ENCODE assay signal across 9 cellular contexts in the genomic region with DNA sequence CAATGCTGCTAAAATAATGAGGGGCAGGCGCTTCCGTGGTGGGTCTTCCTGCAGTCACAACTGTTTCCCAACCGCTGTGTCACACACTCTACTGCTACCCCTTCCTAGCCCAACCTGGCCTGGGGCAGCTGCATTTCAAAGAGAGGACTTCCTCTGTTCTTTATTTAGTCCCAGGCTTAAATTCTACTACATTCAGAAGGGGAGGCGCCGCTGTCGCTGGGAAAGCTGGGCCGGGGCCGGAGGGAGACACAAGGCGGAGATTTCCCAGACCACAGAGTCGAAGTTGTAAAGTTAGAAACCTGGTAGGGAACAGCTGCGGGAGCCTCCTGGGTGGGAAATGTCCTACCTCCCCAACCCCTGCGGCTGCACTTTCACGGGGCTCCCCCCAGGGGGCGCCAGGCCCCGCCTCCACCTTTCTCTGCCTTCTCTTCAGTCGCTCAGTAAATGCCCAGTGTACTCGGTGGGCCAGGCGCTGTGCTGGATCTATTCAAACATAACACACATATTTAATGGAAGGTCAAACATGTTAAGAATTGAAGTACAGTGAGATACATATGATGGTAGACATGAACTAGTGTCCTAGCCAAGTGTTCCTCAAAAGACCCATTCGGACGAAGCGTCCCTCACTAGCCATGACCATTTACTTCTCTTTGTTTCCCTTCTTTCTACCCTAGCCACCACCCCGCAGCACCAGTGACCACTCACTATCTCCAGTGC. TPM values are rescaled to one million over a fixed set of nuclear protein-coding genes. Genes with fewer than 3 reads are reported as not detected.
DNase-seq lines count a peak whose midpoint lies in the region; ATAC-seq and TF ChIP-seq lines count a peak whose summit lies in the region.
"Had no signal": no experiment of that assay in that cellular context is flagged by ENCODE, and none has a peak within 500 bp of the region (broad histone marks: within the 10 kb centered on the region; RNA-seq: fewer than 3 reads in every experiment).

No MANE protein-coding gene starts in this region.

- peak overlapping the region; percentile 56 for H3K4me3 ChIP-seq in HUES48 (ENCODE audit: low read depth, low read length)
- no peak overlapping the region for H3K4me3 ChIP-seq in WI38 (ENCODE audit: low read depth, low read length)
- no peak overlapping the region for H3K4me3 ChIP-seq in naive thymus-derived CD4-positive, alpha-beta T cell (ENCODE audit: low read length)
- H3K4me3 ChIP-seq: skin epidermis had no signal

- no peaks in the 10 kb centered on the region for H3K9me3 Mint-ChIP-seq in naive thymus-derived CD4-positive, alpha-beta T cell

- H3K36me3 ChIP-seq in HUES48 (ENCODE audit: control insufficient read depth, insufficient read depth, low read length): no peaks in the 10 kb centered on the region
- H3K36me3 ChIP-seq in naive thymus-derived CD4-positive, alpha-beta T cell (ENCODE audit: control insufficient read depth in 2 of 3, insufficient read depth in 3 of 3, low read length in 3 of 3): no peaks in the 10 kb centered on the region

- peak overlapping the region in 1 of 10 donors; percentile 62 for H3K4me3 Mint-ChIP-seq in naive thymus-derived CD4-positive, alpha-beta T cell

- POLR2A ChIA-PET in naive thymus-derived CD4-positive, alpha-beta T cell (lab: Charles Lee): interaction anchor here (0.6 kb wide), 1 partner anchor 168 kb away, joined by 4 read pairs; no protein-coding TSS in a partner anchor

- DNase-seq in Daoy (ENCODE audit: low read depth): peak; percentile 51
- peak; percentile 25 for DNase-seq in effector CD8-positive, alpha-beta T cell (lab: John Stamatoyannopoulos, UW)
- DNase-seq in naive thymus-derived CD4-positive, alpha-beta T cell: peak; percentile 17 to 69 (median 43)
- DNase-seq in COR-L47 (lab: John Stamatoyannopoulos, UW): no peak
- no peak for DNase-seq in NCI-H2196 treated with DMSO at 0.1 percent for 48 hours (lab: John Stamatoyannopoulos, UW; ENCODE audit: unreplicated experiment)

- peaks cover 12% of the 10 kb centered on the region for H3K4me1 ChIP-seq in HUES48 (ENCODE audit: control insufficient read depth, insufficient read depth, low read length)
- H3K4me1 ChIP-seq in naive thymus-derived CD4-positive, alpha-beta T cell (ENCODE audit: control insufficient read depth in 2 of 2, insufficient read depth in 2 of 2, low read length in 2 of 2): no peaks in the 10 kb centered on the region

- peak; percentile 85 for TF ChIP-seq CTCF in WI38 (IDR thresholded peaks at IDR 0.05; ENCODE audit: low read depth, low read length)

- peaks cover 5 to 20% (median 10%) of the 10 kb centered on the region in 7 donors for H3K4me1 Mint-ChIP-seq in naive thymus-derived CD4-positive, alpha-beta T cell

- ATAC-seq in naive thymus-derived CD4-positive, alpha-beta T cell: peak; percentile 95
- ATAC-seq in HG03196 (IDR thresholded peaks at IDR 0.05; ENCODE audit: unreplicated experiment): no peak

- no peak overlapping the region for H3K27ac ChIP-seq in HUES48 (ENCODE audit: low read depth, low read length)
- H3K27ac ChIP-seq in naive thymus-derived CD4-positive, alpha-beta T cell (ENCODE audit: low read depth, low read length): no peak overlapping the region
- H3K27ac ChIP-seq: skin epidermis had no signal

- CTCF ChIA-PET in naive thymus-derived CD4-positive, alpha-beta T cell (lab: Charles Lee): interaction anchor here (0.6 to 1.3 kb wide), 5 partner anchors 11 to 1135 kb away, joined by 3 to 4 read pairs (median 3); no protein-coding TSS in a partner anchor

- H3K27ac Mint-ChIP-seq in naive thymus-derived CD4-positive, alpha-beta T cell: peak overlapping the region in 1 of 9 donors; percentile 51

- intact Hi-C loops in naive thymus-derived CD4-positive, alpha-beta T cell (cut with micrococcal nuclease): loop anchor here (1.0 to 2.0 kb wide), 3 partner anchors 58 to 324 kb away; no protein-coding TSS in a partner anchor

- H3K36me3 Mint-ChIP-seq in naive thymus-derived CD4-positive, alpha-beta T cell: peaks cover 0 to 3% (median 0%) of the 10 kb centered on the region in 5 donors

- H3K9me3 ChIP-seq in HUES48 (ENCODE audit: control insufficient read depth, insufficient read depth, low read length): no peaks in the 10 kb centered on the region
- H3K9me3 ChIP-seq in naive thymus-derived CD4-positive, alpha-beta T cell (ENCODE audit: control insufficient read depth in 2 of 3, low read length in 3 of 3): no peaks in the 10 kb centered on the region

- H3K27me3 ChIP-seq in HUES48 (ENCODE audit: control insufficient read depth, insufficient read depth, low read length): peaks cover 33% of the 10 kb centered on the region
- H3K27me3 ChIP-seq in naive thymus-derived CD4-positive, alpha-beta T cell (ENCODE audit: control insufficient read depth in 2 of 2, insufficient read depth in 2 of 2, low read length in 2 of 2): peaks cover 0 to 4% of the 10 kb centered on the region in 2 donors

- H3K9ac ChIP-seq in HUES48 (ENCODE audit: low read depth, low read length): no peak overlapping the region

- peaks cover 13 to 42% (median 37%) of the 10 kb centered on the region in 5 donors for H3K27me3 Mint-ChIP-seq in naive thymus-derived CD4-positive, alpha-beta T cell

RNA-seq across cellular contexts. Expression of gene DYRK3, which starts 23.1 kb away (rescaled TPM):
- total RNA-seq in Daoy (2014; rRNA removed; shearing (Covaris generic)): 15.8 and 16.9 TPM in 2 replicates
- 1 to 10 TPM in 2 of 5 experiments, under 1 TPM in 3; 0.22 to 8.2 (median 0.69) TPM for total RNA-seq in naive thymus-derived CD4-positive, alpha-beta T cell
- not detected for polyA plus RNA-seq in naive thymus-derived CD4-positive, alpha-beta T cell

RNA-seq across cellular contexts. Expression of gene MAPKAPK2, which starts 26.3 kb away (rescaled TPM):
- 28.8 and 32.0 TPM in 2 replicates for total RNA-seq in Daoy (2014; rRNA removed; shearing (Covaris generic))
- 100 to 1,000 TPM in 1 of 5 experiments, 10 to 100 TPM in 4; 49.6 to 123 (median 80.5) TPM for total RNA-seq in naive thymus-derived CD4-positive, alpha-beta T cell
- polyA plus RNA-seq in naive thymus-derived CD4-positive, alpha-beta T cell: 1 to 10 TPM; 1.4 to 2.0 TPM

RNA-seq across cellular contexts. Expression of gene EIF2D, which starts 46.2 kb away (rescaled TPM):
- 25.2 and 27.7 TPM in 2 replicates for total RNA-seq in Daoy (2014; rRNA removed; shearing (Covaris generic))
- total RNA-seq in naive thymus-derived CD4-positive, alpha-beta T cell: 10 to 100 TPM; 38.7 to 73.0 (median 59.6) TPM
- polyA plus RNA-seq in naive thymus-derived CD4-positive, alpha-beta T cell: 10 to 100 TPM; 33.5 to 53.4 TPM

Comparison
In these comparisons a context has a peak if more than half of its experiments do, and no peak if none do; other contexts are left out.
1. DNase-seq: peak in Daoy (single experiment), effector CD8-positive, alpha-beta T cell (single experiment) and naive thymus-derived CD4-positive, alpha-beta T cell (9 of 9); none in COR-L47 (single experiment) and NCI-H2196 treated with DMSO at 0.1 percent for 48 hours (single experiment).